28 cellular contexts compared by ENCODE assay signal in the genomic region with DNA sequence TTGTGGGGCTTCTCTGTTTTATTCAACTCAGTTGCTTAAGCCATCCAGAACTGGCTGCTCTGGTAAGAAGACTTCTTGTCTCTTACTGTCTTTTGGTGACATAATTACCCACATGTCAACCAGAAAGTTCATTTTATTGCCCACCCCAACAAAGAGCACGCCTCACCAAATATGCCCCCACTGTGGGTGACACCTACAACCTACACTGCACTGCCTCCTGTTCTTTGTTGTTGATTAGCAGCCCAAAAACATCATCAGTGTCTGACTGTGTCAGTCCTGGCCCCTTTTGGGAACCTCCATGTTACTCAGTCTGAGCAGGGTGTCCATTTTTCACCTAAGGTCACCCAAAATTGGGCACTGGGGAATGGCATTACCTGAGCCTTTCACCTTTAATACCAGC.
"Had no signal": no experiment of that assay in that cellular context is flagged by ENCODE, and none has a peak within 500 bp of the region (broad histone marks: within the 10 kb centered on the region; RNA-seq: fewer than 3 reads in every experiment).

No MANE protein-coding gene starts in this region.

- H3K27ac ChIP-seq: colonic mucosa, epithelial cell of prostate, esophagus squamous epithelium, gastrocnemius medialis, heart right ventricle, left ventricle myocardium inferior, lower lobe of right lung had no signal

- H3K27me3 ChIP-seq: colonic mucosa, esophagus squamous epithelium, gastrocnemius medialis, heart right ventricle had no signal

- DNase-seq: colonic mucosa; cortex of kidney; effector CD8-positive, alpha-beta T cell; effector memory CD8-positive, alpha-beta T cell; endodermal cell; erythroblast; esophagus squamous epithelium; foreskin fibroblast; foreskin melanocyte; gastrocnemius medialis; glutamatergic neuron; head of caudate nucleus; heart right ventricle; hippocampal formation; islet precursor cell; kidney; kidney glomerular epithelial cell; left colon; left ventricle myocardium inferior; lower lobe of right lung; mesenchymal stem cell; mucosa of descending colon; naive B cell had no signal

- H3K4me3 ChIP-seq: colonic mucosa, esophagus squamous epithelium, gastrocnemius medialis, heart right ventricle, left ventricle myocardium inferior, lower lobe of right lung, mucosa of descending colon had no signal

- ATAC-seq: effector memory CD8-positive, alpha-beta T cell; esophagus mucosa; gastrocnemius medialis; heart right ventricle; left colon; left lobe of liver; lower lobe of right lung; mucosa of descending colon had no signal

- H3K4me1 Mint-ChIP-seq: endodermal cell, mesothelial cell of epicardium had no signal

- H3K4me3 Mint-ChIP-seq: dendritic cell treated with granulocyte-macrophage colony-stimulating factor and Interleukin-4, amounts not matched to agents 40 ng/mL and 50 ng/mL, for 4 days; effector memory CD8-positive, alpha-beta T cell; endodermal cell; mesothelial cell of epicardium had no signal

- H3K4me1 ChIP-seq: colonic mucosa, esophagus squamous epithelium, gastrocnemius medialis, heart right ventricle, left ventricle myocardium inferior, lower lobe of right lung had no signal

- H3K36me3 ChIP-seq: colonic mucosa, gastrocnemius medialis had no signal

- H3K27ac Mint-ChIP-seq: dendritic cell treated with granulocyte-macrophage colony-stimulating factor and Interleukin-4, amounts not matched to agents 40 ng/mL and 50 ng/mL, for 4 days; endodermal cell; mesothelial cell of epicardium had no signal

- H3K9me3 ChIP-seq: colonic mucosa, gastrocnemius medialis had no signal

- H3K27me3 Mint-ChIP-seq: dendritic cell treated with granulocyte-macrophage colony-stimulating factor and Interleukin-4, amounts not matched to agents 40 ng/mL and 50 ng/mL, for 4 days; effector memory CD8-positive, alpha-beta T cell; naive B cell had no signal
